Comparison of ENCODE assay signal across 1 cellular context in genomic region chr7:26187380-26188290, GRCh38.
TF ChIP-seq lines count a peak whose summit lies in the region.

No MANE protein-coding gene starts in this region.

TF ChIP-seq in GM12878, 131 proteins besides CTCF, POLR2A, EP300 and RAD21 (continues in another document):
- no peak for TF ChIP-seq ASH2L (IDR thresholded peaks at IDR 0.05; ENCODE audit: borderline replicate concordance, low read depth)
- TF ChIP-seq, protein P1, sequence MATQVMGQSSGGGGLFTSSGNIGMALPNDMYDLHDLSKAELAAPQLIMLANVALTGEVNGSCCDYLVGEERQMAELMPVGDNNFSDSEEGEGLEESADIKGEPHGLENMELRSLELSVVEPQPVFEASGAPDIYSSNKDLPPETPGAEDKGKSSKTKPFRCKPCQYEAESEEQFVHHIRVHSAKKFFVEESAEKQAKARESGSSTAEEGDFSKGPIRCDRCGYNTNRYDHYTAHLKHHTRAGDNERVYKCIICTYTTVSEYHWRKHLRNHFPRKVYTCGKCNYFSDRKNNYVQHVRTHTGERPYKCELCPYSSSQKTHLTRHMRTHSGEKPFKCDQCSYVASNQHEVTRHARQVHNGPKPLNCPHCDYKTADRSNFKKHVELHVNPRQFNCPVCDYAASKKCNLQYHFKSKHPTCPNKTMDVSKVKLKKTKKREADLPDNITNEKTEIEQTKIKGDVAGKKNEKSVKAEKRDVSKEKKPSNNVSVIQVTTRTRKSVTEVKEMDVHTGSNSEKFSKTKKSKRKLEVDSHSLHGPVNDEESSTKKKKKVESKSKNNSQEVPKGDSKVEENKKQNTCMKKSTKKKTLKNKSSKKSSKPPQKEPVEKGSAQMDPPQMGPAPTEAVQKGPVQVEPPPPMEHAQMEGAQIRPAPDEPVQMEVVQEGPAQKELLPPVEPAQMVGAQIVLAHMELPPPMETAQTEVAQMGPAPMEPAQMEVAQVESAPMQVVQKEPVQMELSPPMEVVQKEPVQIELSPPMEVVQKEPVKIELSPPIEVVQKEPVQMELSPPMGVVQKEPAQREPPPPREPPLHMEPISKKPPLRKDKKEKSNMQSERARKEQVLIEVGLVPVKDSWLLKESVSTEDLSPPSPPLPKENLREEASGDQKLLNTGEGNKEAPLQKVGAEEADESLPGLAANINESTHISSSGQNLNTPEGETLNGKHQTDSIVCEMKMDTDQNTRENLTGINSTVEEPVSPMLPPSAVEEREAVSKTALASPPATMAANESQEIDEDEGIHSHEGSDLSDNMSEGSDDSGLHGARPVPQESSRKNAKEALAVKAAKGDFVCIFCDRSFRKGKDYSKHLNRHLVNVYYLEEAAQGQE (IDR thresholded peaks at IDR 0.05; ENCODE audit: low read depth, low read length) = no peak
- no peak for TF ChIP-seq HDAC6 (IDR thresholded peaks at IDR 0.05; ENCODE audit: unreplicated experiment)
- no peak for TF ChIP-seq MXI1 (IDR thresholded peaks at IDR 0.05; ENCODE audit: low read depth, low read length)
- TF ChIP-seq CEBPB (IDR thresholded peaks at IDR 0.05; ENCODE audit: borderline replicate concordance in 1 of 2, low read depth in 2 of 2, low read length in 2 of 2) = 0 out of 4 replicates have a peak, but pooled peaks of 1 of the 2 experiments have one; percentile 35
- TF ChIP-seq ZSCAN29 (IDR thresholded peaks at IDR 0.05) = no peak
- no peak for TF ChIP-seq MTA2 (IDR thresholded peaks at IDR 0.05; ENCODE audit: low read depth)
- TF ChIP-seq, protein P2, sequence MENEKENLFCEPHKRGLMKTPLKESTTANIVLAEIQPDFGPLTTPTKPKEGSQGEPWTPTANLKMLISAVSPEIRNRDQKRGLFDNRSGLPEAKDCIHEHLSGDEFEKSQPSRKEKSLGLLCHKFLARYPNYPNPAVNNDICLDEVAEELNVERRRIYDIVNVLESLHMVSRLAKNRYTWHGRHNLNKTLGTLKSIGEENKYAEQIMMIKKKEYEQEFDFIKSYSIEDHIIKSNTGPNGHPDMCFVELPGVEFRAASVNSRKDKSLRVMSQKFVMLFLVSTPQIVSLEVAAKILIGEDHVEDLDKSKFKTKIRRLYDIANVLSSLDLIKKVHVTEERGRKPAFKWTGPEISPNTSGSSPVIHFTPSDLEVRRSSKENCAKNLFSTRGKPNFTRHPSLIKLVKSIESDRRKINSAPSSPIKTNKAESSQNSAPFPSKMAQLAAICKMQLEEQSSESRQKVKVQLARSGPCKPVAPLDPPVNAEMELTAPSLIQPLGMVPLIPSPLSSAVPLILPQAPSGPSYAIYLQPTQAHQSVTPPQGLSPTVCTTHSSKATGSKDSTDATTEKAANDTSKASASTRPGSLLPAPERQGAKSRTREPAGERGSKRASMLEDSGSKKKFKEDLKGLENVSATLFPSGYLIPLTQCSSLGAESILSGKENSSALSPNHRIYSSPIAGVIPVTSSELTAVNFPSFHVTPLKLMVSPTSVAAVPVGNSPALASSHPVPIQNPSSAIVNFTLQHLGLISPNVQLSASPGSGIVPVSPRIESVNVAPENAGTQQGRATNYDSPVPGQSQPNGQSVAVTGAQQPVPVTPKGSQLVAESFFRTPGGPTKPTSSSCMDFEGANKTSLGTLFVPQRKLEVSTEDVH (IDR thresholded peaks at IDR 0.05; ENCODE audit: low read depth, partially characterized antibody) = peak; percentile 45
- no peak for TF ChIP-seq TCF12 (IDR thresholded peaks at IDR 0.05; ENCODE audit: low read depth, low read length)
- no peak for TF ChIP-seq RCOR1 (conservative IDR thresholded peaks at IDR 0.05; ENCODE audit: low read depth, low read length)
- TF ChIP-seq POU2F2 (IDR thresholded peaks at IDR 0.05; ENCODE audit: borderline replicate concordance, low read depth, low read length) = peak; percentile 58
- TF ChIP-seq RFX5 (IDR thresholded peaks at IDR 0.05; ENCODE audit: low read depth, low read length) = no peak
- TF ChIP-seq TCF3 (IDR thresholded peaks at IDR 0.05; ENCODE audit: borderline replicate concordance, insufficient read depth, low read depth, low read length) = no peak
- TF ChIP-seq CBX5 (IDR thresholded peaks at IDR 0.05; ENCODE audit: low read depth) = no peak
- peak; percentile 71; the same call in 1 of the 2 replicates for TF ChIP-seq BACH1 (IDR thresholded peaks at IDR 0.05; ENCODE audit: borderline replicate concordance)
- no peak for TF ChIP-seq HDGF (IDR thresholded peaks at IDR 0.05)
- TF ChIP-seq EZH2 (IDR thresholded peaks at IDR 0.05; ENCODE audit: borderline replicate concordance, control insufficient read depth, low read depth, low read length) = no peak
- TF ChIP-seq NFXL1 (IDR thresholded peaks at IDR 0.05; ENCODE audit: borderline replicate concordance) = no peak
- TF ChIP-seq NR2C1 (IDR thresholded peaks at IDR 0.05) = no peak
- TF ChIP-seq SMAD5 (IDR thresholded peaks at IDR 0.05; ENCODE audit: low read depth) = peak; percentile 62; the same call in 1 of the 2 replicates
- no peak for TF ChIP-seq TBL1XR1 (IDR thresholded peaks at IDR 0.05; ENCODE audit: low read depth, low read length)
- TF ChIP-seq PML (IDR thresholded peaks at IDR 0.05; ENCODE audit: low read length) = peak; percentile 26; the same call in 1 of the 2 replicates
- TF ChIP-seq ZNF217 (IDR thresholded peaks at IDR 0.05) = no peak
- TF ChIP-seq NBN (IDR thresholded peaks at IDR 0.05) = no peak
- TF ChIP-seq ATF3 (IDR thresholded peaks at IDR 0.05; ENCODE audit: borderline replicate concordance, extremely low read depth, low read depth, low read length) = no peak
- no peak for TF ChIP-seq NRF1 (conservative IDR thresholded peaks at IDR 0.05; ENCODE audit: low read depth, low read length)
- TF ChIP-seq RELB (IDR thresholded peaks at IDR 0.05; ENCODE audit: low read depth) = no peak
- no peak for TF ChIP-seq NFYA (IDR thresholded peaks at IDR 0.05; ENCODE audit: borderline replicate concordance, low read depth, low read length)
- TF ChIP-seq RUNX3 (IDR thresholded peaks at IDR 0.05; ENCODE audit: low read length) = no peak; the same call in none of the 2 replicates
- TF ChIP-seq MTA3 (IDR thresholded peaks at IDR 0.05; ENCODE audit: borderline replicate concordance, low read length) = peak; percentile 94
- TF ChIP-seq POLR2AphosphoS5 (IDR thresholded peaks at IDR 0.05; ENCODE audit: low read length) = peak; percentile 87
- TF ChIP-seq BCL3 (IDR thresholded peaks at IDR 0.05; ENCODE audit: borderline replicate concordance, insufficient read depth, low read depth, low read length, poor library complexity, severe bottlenecking) = peak; percentile 84
- TF ChIP-seq MLLT1 (IDR thresholded peaks at IDR 0.05) = no peak
- no peak for TF ChIP-seq SUZ12 (IDR thresholded peaks at IDR 0.05; ENCODE audit: unreplicated experiment)
- TF ChIP-seq, protein P3, sequence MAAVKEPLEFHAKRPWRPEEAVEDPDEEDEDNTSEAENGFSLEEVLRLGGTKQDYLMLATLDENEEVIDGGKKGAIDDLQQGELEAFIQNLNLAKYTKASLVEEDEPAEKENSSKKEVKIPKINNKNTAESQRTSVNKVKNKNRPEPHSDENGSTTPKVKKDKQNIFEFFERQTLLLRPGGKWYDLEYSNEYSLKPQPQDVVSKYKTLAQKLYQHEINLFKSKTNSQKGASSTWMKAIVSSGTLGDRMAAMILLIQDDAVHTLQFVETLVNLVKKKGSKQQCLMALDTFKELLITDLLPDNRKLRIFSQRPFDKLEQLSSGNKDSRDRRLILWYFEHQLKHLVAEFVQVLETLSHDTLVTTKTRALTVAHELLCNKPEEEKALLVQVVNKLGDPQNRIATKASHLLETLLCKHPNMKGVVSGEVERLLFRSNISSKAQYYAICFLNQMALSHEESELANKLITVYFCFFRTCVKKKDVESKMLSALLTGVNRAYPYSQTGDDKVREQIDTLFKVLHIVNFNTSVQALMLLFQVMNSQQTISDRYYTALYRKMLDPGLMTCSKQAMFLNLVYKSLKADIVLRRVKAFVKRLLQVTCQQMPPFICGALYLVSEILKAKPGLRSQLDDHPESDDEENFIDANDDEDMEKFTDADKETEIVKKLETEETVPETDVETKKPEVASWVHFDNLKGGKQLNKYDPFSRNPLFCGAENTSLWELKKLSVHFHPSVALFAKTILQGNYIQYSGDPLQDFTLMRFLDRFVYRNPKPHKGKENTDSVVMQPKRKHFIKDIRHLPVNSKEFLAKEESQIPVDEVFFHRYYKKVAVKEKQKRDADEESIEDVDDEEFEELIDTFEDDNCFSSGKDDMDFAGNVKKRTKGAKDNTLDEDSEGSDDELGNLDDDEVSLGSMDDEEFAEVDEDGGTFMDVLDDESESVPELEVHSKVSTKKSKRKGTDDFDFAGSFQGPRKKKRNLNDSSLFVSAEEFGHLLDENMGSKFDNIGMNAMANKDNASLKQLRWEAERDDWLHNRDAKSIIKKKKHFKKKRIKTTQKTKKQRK (IDR thresholded peaks at IDR 0.05; ENCODE audit: low read depth, low read length) = no peak
- TF ChIP-seq TAF1 (IDR thresholded peaks at IDR 0.05; ENCODE audit: borderline replicate concordance, low read depth, low read length) = no peak
- TF ChIP-seq, protein P4, sequence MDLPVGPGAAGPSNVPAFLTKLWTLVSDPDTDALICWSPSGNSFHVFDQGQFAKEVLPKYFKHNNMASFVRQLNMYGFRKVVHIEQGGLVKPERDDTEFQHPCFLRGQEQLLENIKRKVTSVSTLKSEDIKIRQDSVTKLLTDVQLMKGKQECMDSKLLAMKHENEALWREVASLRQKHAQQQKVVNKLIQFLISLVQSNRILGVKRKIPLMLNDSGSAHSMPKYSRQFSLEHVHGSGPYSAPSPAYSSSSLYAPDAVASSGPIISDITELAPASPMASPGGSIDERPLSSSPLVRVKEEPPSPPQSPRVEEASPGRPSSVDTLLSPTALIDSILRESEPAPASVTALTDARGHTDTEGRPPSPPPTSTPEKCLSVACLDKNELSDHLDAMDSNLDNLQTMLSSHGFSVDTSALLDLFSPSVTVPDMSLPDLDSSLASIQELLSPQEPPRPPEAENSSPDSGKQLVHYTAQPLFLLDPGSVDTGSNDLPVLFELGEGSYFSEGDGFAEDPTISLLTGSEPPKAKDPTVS (IDR thresholded peaks at IDR 0.05; ENCODE audit: low read depth, low read length) = no peak
- no peak; the same call in 1 of the 2 replicates for TF ChIP-seq CREM (IDR thresholded peaks at IDR 0.05; ENCODE audit: low read depth)
- TF ChIP-seq BRCA1 (IDR thresholded peaks at IDR 0.05; ENCODE audit: low read depth, low read length) = no peak
- TF ChIP-seq MYB (IDR thresholded peaks at IDR 0.05; ENCODE audit: borderline replicate concordance, low read depth, low read length) = no peak
- no peak for TF ChIP-seq ZNF622 (IDR thresholded peaks at IDR 0.05)
- TF ChIP-seq CHD2 (IDR thresholded peaks at IDR 0.05; ENCODE audit: borderline replicate concordance, low read depth, low read length) = no peak
- no peak for TF ChIP-seq CHD4 (IDR thresholded peaks at IDR 0.05)
- peak; percentile 59; the same call in 1 of the 2 replicates for TF ChIP-seq CBFB (IDR thresholded peaks at IDR 0.05; ENCODE audit: low read depth)
